ENCODE assay signal across 8 cellular contexts in genomic region chr15:74782596-74783071, GRCh38. TPM values are rescaled to one million over a fixed set of nuclear protein-coding genes. Genes with fewer than 3 reads are reported as not detected.
DNase-seq lines count a peak whose midpoint lies in the region; ATAC-seq and TF ChIP-seq lines count a peak whose summit lies in the region.

No MANE protein-coding gene starts in this region.

- no peak for DNase-seq in Calu3
- no peak for DNase-seq in Panc1 (ENCODE audit: low read depth, low spot score)
- DNase-seq in epithelial cell of proximal tubule (ENCODE audit: low read depth) = no peak
- DNase-seq in osteoblast (ENCODE audit: insufficient read length, low spot score, missing footprints) = no peak
- no peak for DNase-seq in NOMO-1 treated with dmso at 0.1 percent for 144 hours (lab: John Stamatoyannopoulos, UW; ENCODE audit: unreplicated experiment)
- DNase-seq in activated effector memory CD4-positive, alpha-beta T cell treated with Interleukin-2 at 50 U/mL for 16 hours = no peak
- no peak for DNase-seq in activated CD8-positive, alpha-beta memory T cell treated with anti-CD3 and anti-CD28 coated beads, Interleukin-2, amount 50 U/mL, for 48 hours

- peak overlapping the region; percentile 56 for H3K27ac Mint-ChIP-seq in Calu3 (ENCODE audit: unreplicated experiment)

- intact Hi-C loops in Calu3 (cut with micrococcal nuclease; ENCODE audit: unreplicated experiment) = no loop called here
- intact Hi-C loops in Panc1 (cut with micrococcal nuclease; ENCODE audit: unreplicated experiment) = no loop called here

- H3K27ac ChIP-seq in Panc1 (ENCODE audit: low read length) = peak overlapping the region; percentile 87
- peak overlapping the region; percentile 18 for H3K27ac ChIP-seq in osteoblast (ENCODE audit: low read depth, low read length)

- no peaks in the 10 kb centered on the region for H3K9me3 ChIP-seq in Panc1 (ENCODE audit: control insufficient read depth, insufficient read depth, low read depth, low read length)
- H3K9me3 ChIP-seq in osteoblast (ENCODE audit: low read depth, low read length) = no peaks in the 10 kb centered on the region

- H3K79me2 ChIP-seq in osteoblast (ENCODE audit: insufficient read depth, low read length) = peaks cover 53% of the 10 kb centered on the region

- peak overlapping the region; percentile 87 to 90 for H3K4me3 ChIP-seq in Panc1 (ENCODE audit: low read depth in 2 of 2, low read length in 2 of 2)
- H3K4me3 ChIP-seq in epithelial cell of proximal tubule (ENCODE audit: low read depth, low read length) = peak overlapping the region; percentile 91
- peak overlapping the region; percentile 88 for H3K4me3 ChIP-seq in osteoblast (ENCODE audit: insufficient read depth, low read length)

- TF ChIP-seq CTCF in Calu3 (IDR thresholded peaks at IDR 0.05; ENCODE audit: unreplicated experiment) (no peak), Panc1 (IDR thresholded peaks at IDR 0.05) (no peak), epithelial cell of proximal tubule (conservative IDR thresholded peaks at IDR 0.05; ENCODE audit: low read depth, low read length) (no peak), osteoblast (IDR thresholded peaks at IDR 0.05; ENCODE audit: extremely low read depth, low read depth, low read length) (no peak)

- H2AFZ ChIP-seq in osteoblast (ENCODE audit: low read length) = peak overlapping the region; percentile 42

- ATAC-seq in Panc1 (peak; percentile 13; the same call in 1 of the 2 replicates), GM19455 (IDR thresholded peaks at IDR 0.05; ENCODE audit: unreplicated experiment) (no peak)

- POLR2A ChIA-PET in Panc1 (lab: Charles Lee) = no interaction called here

- H3K27me3 Mint-ChIP-seq in Calu3 (ENCODE audit: unreplicated experiment) = peaks cover 14% of the 10 kb centered on the region

- peaks cover 23% of the 10 kb centered on the region for H3K36me3 Mint-ChIP-seq in Calu3 (ENCODE audit: insufficient read depth, unreplicated experiment)

- BruUV-seq in Calu3 (replicated peaks; lab: Mats Ljungman, UMichigan) (no TSS peak), Panc1 (replicated peaks; lab: Mats Ljungman, UMichigan) (no TSS peak)

- peaks cover 45% of the 10 kb centered on the region for H3K4me1 ChIP-seq in Panc1 (ENCODE audit: control insufficient read depth, insufficient read depth, low read length)
- H3K4me1 ChIP-seq in osteoblast (ENCODE audit: insufficient read depth, low read length) = peaks cover 47% of the 10 kb centered on the region

- H3K4me1 Mint-ChIP-seq in Calu3 (ENCODE audit: low read depth, unreplicated experiment) = peaks cover 41% of the 10 kb centered on the region

- peaks cover 42% of the 10 kb centered on the region for H4K20me1 ChIP-seq in osteoblast (ENCODE audit: insufficient read depth, low read length)

- H3K27me3 ChIP-seq in Panc1 (ENCODE audit: control insufficient read depth, insufficient read depth, low read length) (no peaks in the 10 kb centered on the region), osteoblast (ENCODE audit: insufficient read depth, low read length) (no peaks in the 10 kb centered on the region)

- no peaks in the 10 kb centered on the region for H3K9me3 Mint-ChIP-seq in Calu3 (ENCODE audit: low read depth, unreplicated experiment)

- H3K4me3 Mint-ChIP-seq in Calu3 (ENCODE audit: low read depth, unreplicated experiment) = peak overlapping the region; percentile 85

- peak overlapping the region; percentile 86 for H3K4me2 ChIP-seq in osteoblast (ENCODE audit: insufficient read depth, low read length)

- CTCF ChIA-PET in Calu3 (lab: Charles Lee) = interaction anchor here (0.6 to 1.6 kb wide), 7 partner anchors 12 to 103 kb away, joined by 3 to 5 read pairs (median 3); no protein-coding TSS in a partner anchor
- CTCF ChIA-PET in Panc1 (lab: Charles Lee) = interaction anchor here (0.6 kb wide), 1 partner anchor 17 kb away, joined by 3 read pairs; no protein-coding TSS in a partner anchor

- in situ Hi-C loops in Panc1 (cut with HindIII; ENCODE audit: low pct_unique_long_range_greater_than_20kb, low sequenced_read_pairs) = no loop called here

- H3K36me3 ChIP-seq in Panc1 (ENCODE audit: control insufficient read depth, insufficient read depth, low read length) (peaks cover 3% of the 10 kb centered on the region; the same call in 1 of the 2 replicates), osteoblast (ENCODE audit: insufficient read depth, low read length) (no peaks in the 10 kb centered on the region)

RNA-seq across cellular contexts. Expression of gene CSK, which starts 0.8 kb away (rescaled TPM):
- total RNA-seq in Calu3 (2022) = 82.6 and 85.1 TPM in 2 replicates
- total RNA-seq in Panc1 (2021; ENCODE audit: unreplicated experiment) = 81.4 TPM
- polyA plus RNA-seq in Panc1 (2012; ENCODE audit: insufficient read length) = 112 TPM
- 28.4 and 35.2 TPM in 2 replicates for total RNA-seq in epithelial cell of proximal tubule
- 30.6 and 31.5 TPM in 2 replicates for total RNA-seq in osteoblast

RNA-seq across cellular contexts. Expression of gene LMAN1L, which starts 30.0 kb away (rescaled TPM):
- 0.35 and 1.1 TPM in 2 replicates for total RNA-seq in Calu3 (2022)
- total RNA-seq in Panc1 (2021; ENCODE audit: unreplicated experiment) = not detected
- not detected for polyA plus RNA-seq in Panc1 (2012; ENCODE audit: insufficient read length)
- total RNA-seq in epithelial cell of proximal tubule = not detected in 2 replicates
- under 0.01 TPM in 1 of 2 replicates, not detected in the other for total RNA-seq in osteoblast

RNA-seq across cellular contexts. Expression of gene CYP1A2, which starts 34.0 kb away (rescaled TPM):
- total RNA-seq in Calu3 (2022) (not detected in 2 replicates), Panc1 (2021; ENCODE audit: unreplicated experiment) (not detected), epithelial cell of proximal tubule (not detected in 2 replicates), osteoblast (not detected in 2 replicates)
- polyA plus RNA-seq in Panc1 (2012; ENCODE audit: insufficient read length) = not detected

RNA-seq across cellular contexts. Expression of gene CPLX3, which starts 43.8 kb away (rescaled TPM):
- total RNA-seq in Calu3 (2022) (0.21 and 0.29 TPM in 2 replicates), Panc1 (2021; ENCODE audit: unreplicated experiment) (not detected), epithelial cell of proximal tubule (not detected in 2 replicates), osteoblast (not detected in 2 replicates)
- polyA plus RNA-seq in Panc1 (2012; ENCODE audit: insufficient read length) = not detected

RNA-seq across cellular contexts. Expression of gene CYP1A1, which starts 57.3 kb away (rescaled TPM):
- 3.0 and 3.4 TPM in 2 replicates for total RNA-seq in Calu3 (2022)
- 0.15 TPM for total RNA-seq in Panc1 (2021; ENCODE audit: unreplicated experiment)
- 0.08 TPM for polyA plus RNA-seq in Panc1 (2012; ENCODE audit: insufficient read length)
- total RNA-seq in epithelial cell of proximal tubule = 0.14 and 0.52 TPM in 2 replicates
- total RNA-seq in osteoblast = 0.36 TPM in 1 of 2 replicates, not detected in the other
